In the genomic region with DNA sequence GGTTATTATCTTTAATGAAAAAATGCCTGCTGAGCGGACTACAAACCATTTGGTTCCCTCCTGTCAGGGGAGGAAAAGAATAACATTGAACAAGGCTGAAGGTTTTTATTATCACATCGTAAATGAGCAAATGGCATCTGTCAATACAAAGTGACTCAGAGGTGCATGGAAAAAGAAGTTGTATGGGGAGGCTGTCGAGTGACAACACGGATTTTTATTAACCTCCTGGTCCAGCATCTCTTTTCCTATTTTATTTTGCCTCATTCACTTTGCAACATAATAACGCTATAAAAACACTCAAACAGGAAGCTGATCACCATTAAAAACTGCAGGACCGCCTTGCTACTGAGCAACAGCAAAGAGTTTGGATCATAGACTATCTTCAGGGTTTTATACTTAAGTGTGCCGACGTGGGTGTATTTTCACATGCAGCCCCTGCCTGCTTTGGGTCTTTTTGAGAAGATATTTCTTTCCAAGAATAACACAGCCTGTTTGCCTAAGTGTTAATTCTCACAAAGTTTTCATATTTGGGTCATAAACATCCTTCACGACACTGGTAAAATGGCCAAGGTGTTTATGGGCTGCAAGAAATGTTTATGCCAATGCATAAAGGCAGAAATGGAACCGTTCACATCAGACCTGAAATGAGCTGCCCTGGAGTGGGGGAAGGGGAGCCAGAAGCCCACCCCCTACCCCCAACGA, we compare ENCODE assay signal across 1 cellular context.
A peak's percentile ranks its signal among the peaks of the same experiment; 100 is the strongest.
TF ChIP-seq lines count a peak whose summit lies in the region.

No MANE protein-coding gene starts in this region.

TF ChIP-seq in HEK293, 187 proteins besides CTCF, POLR2A, EP300 and RAD21 (continued from another document):
- TF ChIP-seq, protein P1, sequence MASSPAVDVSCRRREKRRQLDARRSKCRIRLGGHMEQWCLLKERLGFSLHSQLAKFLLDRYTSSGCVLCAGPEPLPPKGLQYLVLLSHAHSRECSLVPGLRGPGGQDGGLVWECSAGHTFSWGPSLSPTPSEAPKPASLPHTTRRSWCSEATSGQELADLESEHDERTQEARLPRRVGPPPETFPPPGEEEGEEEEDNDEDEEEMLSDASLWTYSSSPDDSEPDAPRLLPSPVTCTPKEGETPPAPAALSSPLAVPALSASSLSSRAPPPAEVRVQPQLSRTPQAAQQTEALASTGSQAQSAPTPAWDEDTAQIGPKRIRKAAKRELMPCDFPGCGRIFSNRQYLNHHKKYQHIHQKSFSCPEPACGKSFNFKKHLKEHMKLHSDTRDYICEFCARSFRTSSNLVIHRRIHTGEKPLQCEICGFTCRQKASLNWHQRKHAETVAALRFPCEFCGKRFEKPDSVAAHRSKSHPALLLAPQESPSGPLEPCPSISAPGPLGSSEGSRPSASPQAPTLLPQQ (tag by site-specific recombination; IDR thresholded peaks at IDR 0.05) = 0 out of 2 replicates have a peak, but pooled peaks have one; percentile 20
- TF ChIP-seq KLF8 (tag by site-specific recombination; IDR thresholded peaks at IDR 0.05) (peak; percentile 60; the same call in 1 of the 2 replicates), ZNF48 (tag by site-specific recombination; IDR thresholded peaks at IDR 0.05) (no peak), ZNF664 (tag by site-specific recombination; IDR thresholded peaks at IDR 0.05) (peak; percentile 56), ZEB2 (tag by site-specific recombination; IDR thresholded peaks at IDR 0.05) (peak; percentile 66; the same call in 1 of the 2 replicates), ZNF341 (tag by site-specific recombination; IDR thresholded peaks at IDR 0.05; ENCODE audit: low read depth) (0 out of 2 replicates have a peak, but pooled peaks have one; percentile 2), KLF16 (tag by site-specific recombination; IDR thresholded peaks at IDR 0.05) (no peak), ZNF335 (tag by site-specific recombination; conservative IDR thresholded peaks at IDR 0.05) (peak; percentile 52), ZBTB8A (tag by site-specific recombination; IDR thresholded peaks at IDR 0.05) (peak; percentile 42), TRIM28 (IDR thresholded peaks at IDR 0.05; ENCODE audit: borderline replicate concordance, low read length) (peak; percentile 91), ZBTB7A (tag by site-specific recombination; IDR thresholded peaks at IDR 0.05; ENCODE audit: low read depth) (no peak)
- TF ChIP-seq, protein P2, sequence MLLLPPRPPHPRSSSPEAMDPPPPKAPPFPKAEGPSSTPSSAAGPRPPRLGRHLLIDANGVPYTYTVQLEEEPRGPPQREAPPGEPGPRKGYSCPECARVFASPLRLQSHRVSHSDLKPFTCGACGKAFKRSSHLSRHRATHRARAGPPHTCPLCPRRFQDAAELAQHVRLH (tag by site-specific recombination; IDR thresholded peaks at IDR 0.05) = 0 out of 2 replicates have a peak, but pooled peaks have one; percentile 29
